In the genomic region with DNA sequence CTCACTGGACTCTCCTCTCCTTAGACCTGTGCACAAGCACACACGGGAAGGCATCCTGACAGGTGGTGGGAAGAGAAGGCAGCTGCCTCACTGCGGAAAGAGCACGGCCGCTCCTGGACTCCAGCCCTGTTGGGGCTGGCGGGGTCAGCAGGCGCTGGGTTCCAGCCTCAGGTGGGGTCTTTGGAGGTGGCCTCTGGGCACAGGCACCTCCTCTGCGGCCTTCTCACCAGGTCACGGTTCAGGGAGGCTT, we compare ENCODE assay signal across 8 cellular contexts. TPM values are rescaled to one million over a fixed set of nuclear protein-coding genes. Genes with fewer than 3 reads are reported as not detected.
DNase-seq lines count a peak whose midpoint lies in the region; ATAC-seq and TF ChIP-seq lines count a peak whose summit lies in the region.

No MANE protein-coding gene starts in this region.

- no peaks in the 10 kb centered on the region for H3K27me3 Mint-ChIP-seq in natural killer cell (ENCODE audit: low read depth in 2 of 2)

- no peak for ATAC-seq in natural killer cell

- H3K27ac ChIP-seq in cingulate gyrus (ENCODE audit: low read depth, low read length) = peak overlapping the region; percentile 39

- H3K36me3 Mint-ChIP-seq in natural killer cell = no peaks in the 10 kb centered on the region

- H3K36me3 ChIP-seq in BE2C = peaks cover 12% of the 10 kb centered on the region

- H3K4me1 Mint-ChIP-seq in natural killer cell = peaks cover 29 to 37% of the 10 kb centered on the region in 2 donors

- intact Hi-C loops in natural killer cell (cut with micrococcal nuclease) = loop anchor here (5.0 kb wide), 1 partner anchor 47 kb away; no protein-coding TSS in a partner anchor

- peak overlapping the region; percentile 62 for H3K4me3 ChIP-seq in BE2C (ENCODE audit: low read depth, low read length)
- peak overlapping the region; percentile 72 for H3K4me3 ChIP-seq in Jurkat, Clone E6-1 (ENCODE audit: low read length)

- peaks cover 16% of the 10 kb centered on the region for H3K4me1 ChIP-seq in BE2C

- DNase-seq in BE2C (no peak), natural killer cell (no peak), 8988T (no peak), NCI-H446 (lab: John Stamatoyannopoulos, UW) (no peak), NCI-H446 treated with DMSO at 0.1 percent for 48 hours (lab: John Stamatoyannopoulos, UW) (no peak), HuH-7 (ENCODE audit: low spot score) (no peak)
- DNase-seq in Jurkat, Clone E6-1 (ENCODE audit: low read depth, low spot score) = no peak

- H3K9me3 ChIP-seq in BE2C = no peaks in the 10 kb centered on the region

- TF ChIP-seq CTCF in BE2C (IDR thresholded peaks at IDR 0.05; ENCODE audit: low read depth, low read length) (no peak), natural killer cell (IDR thresholded peaks at IDR 0.05) (no peak)

- H3K4me3 Mint-ChIP-seq in natural killer cell = peak overlapping the region; percentile 76

- no peaks in the 10 kb centered on the region for H3K9me3 Mint-ChIP-seq in natural killer cell

- H3K27ac Mint-ChIP-seq in natural killer cell = peak overlapping the region in 1 of 2 donors; percentile 65

- H3K27me3 ChIP-seq in BE2C = no peaks in the 10 kb centered on the region

RNA-seq across cellular contexts. Expression of a gene that starts 0.6 kb away (rescaled TPM):
- 121 TPM for polyA plus RNA-seq in BE2C (2012; ENCODE audit: insufficient read depth, insufficient read length, low read depth)
- 184 TPM for polyA plus RNA-seq in Jurkat, Clone E6-1 (2012; ENCODE audit: insufficient read depth, insufficient read length)
- total RNA-seq in natural killer cell = 100 to 1,000 TPM; 104 to 125 (median 112) TPM

RNA-seq across cellular contexts. Expression of a gene that starts 20.6 kb away (rescaled TPM):
- polyA plus RNA-seq in BE2C (2012; ENCODE audit: insufficient read depth, insufficient read length, low read depth) = 2.7 TPM
- polyA plus RNA-seq in Jurkat, Clone E6-1 (2012; ENCODE audit: insufficient read depth, insufficient read length) = 3.9 TPM
- total RNA-seq in natural killer cell = 1 to 10 TPM in 2 of 3 donors, under 1 TPM in 1; 0.23 to 1.9 (median 1.8) TPM

RNA-seq across cellular contexts. Expression of a gene that starts 55.6 kb away (rescaled TPM):
- 2,068 TPM for polyA plus RNA-seq in BE2C (2012; ENCODE audit: insufficient read depth, insufficient read length, low read depth)
- polyA plus RNA-seq in Jurkat, Clone E6-1 (2012; ENCODE audit: insufficient read depth, insufficient read length) = 6.1 TPM
- total RNA-seq in natural killer cell = 1 to 10 TPM; 1.7 to 4.6 (median 2.0) TPM
